In genomic region chr1:213977486-213977842, GRCh38 we compare ENCODE assay signal across 1 cellular context.
TF ChIP-seq lines count a peak whose summit lies in the region.

No MANE protein-coding gene starts in this region.

TF ChIP-seq in HepG2, 621 proteins besides CTCF, POLR2A, EP300 and RAD21 (continues in another document):
- TF ChIP-seq HIVEP1 (CRISPR knock-in tag; IDR thresholded peaks at IDR 0.05) = 0 out of 2 replicates have a peak, but pooled peaks have one; percentile 36
- TF ChIP-seq FOXK1 (CRISPR knock-in tag; IDR thresholded peaks at IDR 0.05; ENCODE audit: borderline replicate concordance, low read depth) = peak; percentile 17; the same call in 1 of the 2 replicates
- peak; percentile 38; the same call in 1 of the 2 replicates for TF ChIP-seq HMG20A (CRISPR knock-in tag; IDR thresholded peaks at IDR 0.05; ENCODE audit: borderline replicate concordance)
- TF ChIP-seq GABPA (IDR thresholded peaks at IDR 0.05; ENCODE audit: low read depth, low read length) = no peak
- no peak for TF ChIP-seq GABPA (CRISPR knock-in tag; IDR thresholded peaks at IDR 0.05; ENCODE audit: low read depth)
- TF ChIP-seq, protein P1, sequence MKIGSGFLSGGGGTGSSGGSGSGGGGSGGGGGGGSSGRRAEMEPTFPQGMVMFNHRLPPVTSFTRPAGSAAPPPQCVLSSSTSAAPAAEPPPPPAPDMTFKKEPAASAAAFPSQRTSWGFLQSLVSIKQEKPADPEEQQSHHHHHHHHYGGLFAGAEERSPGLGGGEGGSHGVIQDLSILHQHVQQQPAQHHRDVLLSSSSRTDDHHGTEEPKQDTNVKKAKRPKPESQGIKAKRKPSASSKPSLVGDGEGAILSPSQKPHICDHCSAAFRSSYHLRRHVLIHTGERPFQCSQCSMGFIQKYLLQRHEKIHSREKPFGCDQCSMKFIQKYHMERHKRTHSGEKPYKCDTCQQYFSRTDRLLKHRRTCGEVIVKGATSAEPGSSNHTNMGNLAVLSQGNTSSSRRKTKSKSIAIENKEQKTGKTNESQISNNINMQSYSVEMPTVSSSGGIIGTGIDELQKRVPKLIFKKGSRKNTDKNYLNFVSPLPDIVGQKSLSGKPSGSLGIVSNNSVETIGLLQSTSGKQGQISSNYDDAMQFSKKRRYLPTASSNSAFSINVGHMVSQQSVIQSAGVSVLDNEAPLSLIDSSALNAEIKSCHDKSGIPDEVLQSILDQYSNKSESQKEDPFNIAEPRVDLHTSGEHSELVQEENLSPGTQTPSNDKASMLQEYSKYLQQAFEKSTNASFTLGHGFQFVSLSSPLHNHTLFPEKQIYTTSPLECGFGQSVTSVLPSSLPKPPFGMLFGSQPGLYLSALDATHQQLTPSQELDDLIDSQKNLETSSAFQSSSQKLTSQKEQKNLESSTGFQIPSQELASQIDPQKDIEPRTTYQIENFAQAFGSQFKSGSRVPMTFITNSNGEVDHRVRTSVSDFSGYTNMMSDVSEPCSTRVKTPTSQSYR (CRISPR knock-in tag; IDR thresholded peaks at IDR 0.05; ENCODE audit: borderline replicate concordance) = peak; percentile 90
- 0 out of 2 replicates have a peak, but pooled peaks have one; percentile 21 for TF ChIP-seq ZFX (CRISPR knock-in tag; IDR thresholded peaks at IDR 0.05; ENCODE audit: low read depth)
- TF ChIP-seq ZNF7 (CRISPR knock-in tag; IDR thresholded peaks at IDR 0.05) = no peak
- 0 out of 2 replicates have a peak, but pooled peaks have one; percentile 26 for TF ChIP-seq NCOA2 (CRISPR knock-in tag; IDR thresholded peaks at IDR 0.05)
- TF ChIP-seq, protein P2, sequence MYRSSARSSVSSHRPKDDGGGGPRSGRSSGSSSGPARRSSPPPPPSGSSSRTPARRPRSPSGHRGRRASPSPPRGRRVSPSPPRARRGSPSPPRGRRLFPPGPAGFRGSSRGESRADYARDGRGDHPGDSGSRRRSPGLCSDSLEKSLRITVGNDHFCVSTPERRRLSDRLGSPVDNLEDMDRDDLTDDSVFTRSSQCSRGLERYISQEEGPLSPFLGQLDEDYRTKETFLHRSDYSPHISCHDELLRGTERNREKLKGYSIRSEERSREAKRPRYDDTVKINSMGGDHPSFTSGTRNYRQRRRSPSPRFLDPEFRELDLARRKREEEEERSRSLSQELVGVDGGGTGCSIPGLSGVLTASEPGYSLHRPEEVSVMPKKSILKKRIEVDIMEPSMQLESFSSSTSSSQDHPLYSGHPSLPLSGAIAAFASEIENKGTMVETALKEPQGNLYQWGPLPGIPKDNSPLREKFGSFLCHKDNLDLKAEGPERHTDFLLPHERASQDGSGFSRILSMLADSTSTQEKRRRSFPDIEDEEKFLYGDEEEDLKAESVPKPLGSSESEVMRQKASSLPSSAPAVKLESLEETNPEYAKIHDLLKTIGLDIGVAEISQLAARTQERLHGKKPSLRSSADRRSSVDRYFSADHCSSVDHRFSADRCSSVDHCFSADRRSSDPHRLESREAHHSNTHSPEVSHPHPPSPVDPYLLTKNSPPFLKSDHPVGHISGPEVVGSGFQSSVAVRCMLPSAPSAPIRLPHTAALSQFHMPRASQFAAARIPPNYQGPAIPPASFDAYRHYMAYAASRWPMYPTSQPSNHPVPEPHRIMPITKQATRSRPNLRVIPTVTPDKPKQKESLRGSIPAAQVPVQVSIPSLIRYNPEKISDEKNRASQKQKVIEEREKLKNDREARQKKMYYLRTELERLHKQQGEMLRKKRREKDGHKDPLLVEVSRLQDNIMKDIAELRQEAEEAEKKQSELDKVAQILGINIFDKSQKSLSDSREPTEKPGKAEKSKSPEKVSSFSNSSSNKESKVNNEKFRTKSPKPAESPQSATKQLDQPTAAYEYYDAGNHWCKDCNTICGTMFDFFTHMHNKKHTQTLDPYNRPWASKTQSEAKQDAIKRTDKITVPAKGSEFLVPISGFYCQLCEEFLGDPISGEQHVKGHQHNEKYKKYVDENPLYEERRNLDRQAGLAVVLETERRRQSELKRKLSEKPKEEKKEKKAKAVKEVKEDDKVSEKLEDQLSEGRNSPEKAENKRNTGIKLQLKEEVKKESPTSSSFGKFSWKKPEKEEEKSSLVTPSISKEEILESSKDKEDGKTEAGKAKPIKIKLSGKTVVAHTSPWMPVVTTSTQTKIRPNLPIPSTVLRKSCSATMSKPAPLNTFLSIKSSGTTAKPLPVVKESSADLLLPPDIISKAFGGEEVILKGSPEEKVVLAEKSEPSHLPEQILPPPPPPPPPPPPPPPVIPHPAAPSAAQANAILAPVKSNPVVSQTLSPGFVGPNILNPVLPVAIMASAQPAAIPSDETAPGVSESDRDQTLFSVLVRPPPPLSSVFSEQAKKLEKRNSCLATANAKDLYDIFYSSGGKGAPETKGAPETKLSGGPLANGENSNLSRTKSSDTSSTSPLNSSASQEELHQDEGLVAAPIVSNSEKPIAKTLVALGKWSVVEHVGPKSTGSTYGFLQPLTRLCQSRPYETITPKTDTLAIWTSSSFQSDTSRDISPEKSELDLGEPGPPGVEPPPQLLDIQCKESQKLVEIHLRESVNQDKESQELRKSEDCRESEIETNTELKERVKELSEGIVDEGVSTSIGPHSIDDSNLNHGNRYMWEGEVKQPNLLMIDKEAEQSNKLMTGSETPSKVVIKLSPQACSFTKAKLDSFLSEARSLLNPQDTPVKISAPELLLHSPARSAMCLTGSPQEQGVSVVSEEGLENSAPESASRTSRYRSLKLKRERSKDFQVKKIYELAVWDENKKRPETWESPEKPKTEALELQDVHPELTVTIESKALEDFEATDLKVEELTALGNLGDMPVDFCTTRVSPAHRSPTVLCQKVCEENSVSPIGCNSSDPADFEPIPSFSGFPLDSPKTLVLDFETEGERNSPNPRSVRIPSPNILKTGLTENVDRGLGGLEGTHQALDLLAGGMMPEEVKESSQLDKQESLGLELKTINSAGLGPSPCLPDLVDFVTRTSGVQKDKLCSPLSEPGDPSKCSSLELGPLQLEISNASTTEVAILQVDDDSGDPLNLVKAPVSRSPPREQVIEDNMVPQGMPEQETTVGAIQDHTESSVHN (CRISPR knock-in tag; IDR thresholded peaks at IDR 0.05) = no peak
- peak; percentile 35; the same call in 1 of the 2 replicates for TF ChIP-seq FOSL2 (CRISPR knock-in tag; IDR thresholded peaks at IDR 0.05)
- TF ChIP-seq ZMAT3 (CRISPR knock-in tag; conservative IDR thresholded peaks at IDR 0.05) = peak; percentile 35; the same call in 1 of the 2 replicates
- TF ChIP-seq ZBTB33 (CRISPR knock-in tag; IDR thresholded peaks at IDR 0.05) = 0 out of 2 replicates have a peak, but pooled peaks have one; percentile 20
- no peak for TF ChIP-seq ZNF337 (CRISPR knock-in tag; IDR thresholded peaks at IDR 0.05; ENCODE audit: borderline replicate concordance, low read depth)
- TF ChIP-seq POLR2G (IDR thresholded peaks at IDR 0.05; ENCODE audit: low read depth, low read length) = peak; percentile 41; the same call in 1 of the 2 replicates
- no peak for TF ChIP-seq ZNF703 (CRISPR knock-in tag; IDR thresholded peaks at IDR 0.05; ENCODE audit: borderline replicate concordance)
- TF ChIP-seq CEBPB (IDR thresholded peaks at IDR 0.05; ENCODE audit: borderline replicate concordance, low read depth, low read length) = no peak
- TF ChIP-seq SOX5 (CRISPR knock-in tag; IDR thresholded peaks at IDR 0.05; ENCODE audit: borderline replicate concordance) = peak; percentile 21; the same call in 1 of the 2 replicates
- peak; percentile 23 for TF ChIP-seq TEAD3 (CRISPR knock-in tag; optimal IDR thresholded peaks at IDR 0.05; ENCODE audit: borderline replicate concordance)
- 0 out of 2 replicates have a peak, but pooled peaks have one; percentile 23 for TF ChIP-seq ZFP91 (CRISPR knock-in tag; IDR thresholded peaks at IDR 0.05; ENCODE audit: borderline replicate concordance)
- peak; percentile 48; the same call in 1 of the 2 replicates for TF ChIP-seq GATAD2A (CRISPR knock-in tag; IDR thresholded peaks at IDR 0.05)
- TF ChIP-seq FOXA3 (CRISPR knock-in tag; IDR thresholded peaks at IDR 0.05) = peak; percentile 19; the same call in 1 of the 2 replicates
- no peak for TF ChIP-seq SOX13 (IDR thresholded peaks at IDR 0.05)
- TF ChIP-seq SOX13 (CRISPR knock-in tag; conservative IDR thresholded peaks at IDR 0.05 in 1 of 2, IDR thresholded peaks at IDR 0.05 in 1 of 2) = 0 out of 4 replicates have a peak, but pooled peaks of 1 of the 2 experiments have one; percentile 16
- TF ChIP-seq CBFB (CRISPR knock-in tag; IDR thresholded peaks at IDR 0.05) = no peak
- TF ChIP-seq ZNF629 (CRISPR knock-in tag; conservative IDR thresholded peaks at IDR 0.05) = no peak
- no peak for TF ChIP-seq CREM (IDR thresholded peaks at IDR 0.05)
- no peak for TF ChIP-seq CREM (CRISPR knock-in tag; IDR thresholded peaks at IDR 0.05)
- 0 out of 2 replicates have a peak, but pooled peaks have one; percentile 9 for TF ChIP-seq KLF6 (CRISPR knock-in tag; IDR thresholded peaks at IDR 0.05)
- TF ChIP-seq ZNF687 (CRISPR knock-in tag; IDR thresholded peaks at IDR 0.05) = peak; percentile 67
- no peak for TF ChIP-seq ISX (CRISPR knock-in tag; conservative IDR thresholded peaks at IDR 0.05)
- no peak for TF ChIP-seq THAP11 (CRISPR knock-in tag; IDR thresholded peaks at IDR 0.05)
- TF ChIP-seq ZNF329 (CRISPR knock-in tag; IDR thresholded peaks at IDR 0.05; ENCODE audit: low read depth) = no peak
- 0 out of 2 replicates have a peak, but pooled peaks have one; percentile 21 for TF ChIP-seq SALL1 (CRISPR knock-in tag; IDR thresholded peaks at IDR 0.05)
- TF ChIP-seq TCF7 (IDR thresholded peaks at IDR 0.05; ENCODE audit: low read depth) = peak; percentile 37; the same call in 1 of the 2 replicates
- peak; percentile 58; the same call in 1 of the 2 replicates for TF ChIP-seq ZMYM4 (CRISPR knock-in tag; IDR thresholded peaks at IDR 0.05)
- TF ChIP-seq SOX6 (IDR thresholded peaks at IDR 0.05) = no peak
- TF ChIP-seq SOX6 (CRISPR knock-in tag; IDR thresholded peaks at IDR 0.05) = peak; percentile 30; the same call in 1 of the 2 replicates
- 0 out of 2 replicates have a peak, but pooled peaks have one; percentile 11 for TF ChIP-seq IRF2 (CRISPR knock-in tag; IDR thresholded peaks at IDR 0.05)
- TF ChIP-seq TFDP1 (CRISPR knock-in tag; IDR thresholded peaks at IDR 0.05; ENCODE audit: borderline replicate concordance) = peak; percentile 27; the same call in 1 of the 2 replicates
- peak; percentile 20; the same call in 1 of the 2 replicates for TF ChIP-seq ZBTB38 (CRISPR knock-in tag; IDR thresholded peaks at IDR 0.05)
